Comparison of ENCODE assay signal across 16 cellular contexts in the genomic region with DNA sequence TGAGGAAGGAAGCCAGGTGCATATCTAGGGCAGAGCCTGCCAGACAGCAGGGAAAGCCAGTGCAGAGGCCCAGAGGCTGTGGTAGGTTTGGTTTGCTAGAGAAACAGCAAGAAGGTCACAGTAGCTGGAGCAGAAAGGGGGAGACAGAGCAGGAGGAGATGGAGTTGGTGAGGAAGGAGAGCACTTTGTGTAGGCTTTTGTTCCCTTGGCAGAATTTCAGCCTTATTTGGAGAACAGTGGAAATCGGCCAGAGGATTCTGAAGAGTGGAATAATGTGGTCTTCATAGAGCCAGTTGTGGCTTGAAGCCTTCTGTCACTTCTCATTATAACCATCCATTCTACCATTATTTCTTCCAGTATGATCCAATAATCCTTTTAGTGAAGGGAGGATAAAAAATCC.
"Had no signal": no experiment of that assay in that cellular context is flagged by ENCODE, and none has a peak within 500 bp of the region (broad histone marks: within the 10 kb centered on the region; RNA-seq: fewer than 3 reads in every experiment).

No MANE protein-coding gene starts in this region.

- H3K4me2 ChIP-seq: neural progenitor cell had no signal

- H3K27me3 ChIP-seq: heart left ventricle, neural progenitor cell, stomach had no signal

- H3K4me1 ChIP-seq: neural progenitor cell, stomach had no signal

- H3K4me3 ChIP-seq: heart left ventricle, lung, neural progenitor cell, stomach, thoracic aorta had no signal

- H3K9ac ChIP-seq: neural progenitor cell had no signal

- DNase-seq: activated CD4-positive, alpha-beta memory T cell treated with anti-CD3 and anti-CD28 coated beads, Interleukin-2, amount 10 ng/mL, durations not matched to agents 7 days and 5 days; activated CD4-positive, CD25-positive, alpha-beta regulatory T cell treated with anti-CD3 and anti-CD28 coated beads, Interleukin-2, amount 50 U/mL, for 72 hours; activated gamma-delta T cell treated with Interleukin-2 at 50 U/mL for 16 hours; activated T-cell treated with anti-CD3 and anti-CD28 coated beads, Interleukin-2, amount 50 U/mL, for 48 hours; amniotic stem cell; cerebellar nuclear complex; effector memory CD4-positive, alpha-beta T cell; foreskin melanocyte; heart left ventricle; naive B cell; stimulated activated CD4-positive, alpha-beta T cell treated with anti-CD3 and anti-CD28 coated beads, Interleukin-12 subunit alpha, Interleukin-12 subunit beta, amount 100 ng/mL, for 4 hours; stimulated activated CD4-positive, alpha-beta T cell treated with anti-CD3 and anti-CD28 coated beads, Interleukin-2, amount 100 ng/mL, for 24 hours; stomach had no signal

- H3K36me3 ChIP-seq: heart left ventricle, neural progenitor cell, stomach, thoracic aorta had no signal

- H3K9me3 ChIP-seq: heart left ventricle, stomach, thoracic aorta had no signal

- H3K27ac ChIP-seq: heart left ventricle, neural progenitor cell, stomach, thoracic aorta had no signal

- H2AFZ ChIP-seq: neural progenitor cell had no signal
